Comparison of ENCODE assay signal across 33 cellular contexts in genomic region chr20:60092729-60093128, GRCh38.
"Had no signal": no experiment of that assay in that cellular context is flagged by ENCODE, and none has a peak within 500 bp of the region (broad histone marks: within the 10 kb centered on the region; RNA-seq: fewer than 3 reads in every experiment).

No MANE protein-coding gene starts in this region.

- H3K4me3 ChIP-seq: ascending aorta, cardiac muscle cell, colonic mucosa, MG63, SJCRH30, SK-N-MC had no signal

- DNase-seq: activated CD4-positive, alpha-beta T cell treated with anti-CD3 and anti-CD28 coated beads, Interleukin-2, amount 10 ng/mL, durations not matched to agents 24 days and 14 days; activated CD4-positive, alpha-beta T cell treated with anti-CD3 and anti-CD28 coated beads, Interleukin-2, amount 50 U/mL, for 4 hours; activated CD8-positive, alpha-beta T cell treated with anti-CD3 and anti-CD28 coated beads for 36 hours; activated effector memory CD4-positive, alpha-beta T cell treated with anti-CD3 and anti-CD28 coated beads, Interleukin-2, amount 50 U/mL, for 16 hours; activated naive CD4-positive, alpha-beta T cell; activated naive CD8-positive, alpha-beta T cell treated with anti-CD3 and anti-CD28 coated beads, Interleukin-2, amount 10 ng/mL, durations not matched to agents 7 days and 5 days; activated T-cell treated with anti-CD3 and anti-CD28 coated beads, Interleukin-2, amount 50 U/mL, for 1 hour; activated T-cell treated with anti-CD3 and anti-CD28 coated beads, Interleukin-2, amount 50 U/mL, for 72 hours; amygdala; colonic mucosa; Kasumi-1; KG1; MG63; NCI-H1048; NCI-H1436; NCI-H1694; NCI-H1930; NCI-H2081 treated with DMSO at 0.1 percent for 48 hours; NCI-H446; NCI-H510A treated with DMSO at 0.1 percent for 48 hours; NCI-H526 treated with DMSO at 0.1 percent for 48 hours; NCI-H774; SHP77; SJCRH30; T1000; WERI-Rb-1 had no signal

- H3K27ac Mint-ChIP-seq: activated CD4-positive, alpha-beta T cell treated with anti-CD3 and anti-CD28 coated beads, Interleukin-2, amount 10 ng/mL, durations not matched to agents 24 days and 14 days; activated CD8-positive, alpha-beta T cell treated with anti-CD3 and anti-CD28 coated beads for 36 hours; activated naive CD4-positive, alpha-beta T cell treated with anti-CD3 and anti-CD28 coated beads, Interleukin-2, amount 50 U/mL, for 24 hours; activated naive CD8-positive, alpha-beta T cell treated with anti-CD3 and anti-CD28 coated beads, Interleukin-2, amount 10 ng/mL, durations not matched to agents 7 days and 5 days; activated T-cell treated with anti-CD3 and anti-CD28 coated beads, Interleukin-2, amount 50 U/mL, for 72 hours; activated T-helper 17 cell treated with anti-CD3 and anti-CD28 coated beads, Interleukin-2, amount 50 U/mL, for 72 hours had no signal

- H3K9me3 Mint-ChIP-seq: activated CD4-positive, alpha-beta T cell treated with anti-CD3 and anti-CD28 coated beads, Interleukin-2, amount 10 ng/mL, durations not matched to agents 24 days and 14 days; activated naive CD4-positive, alpha-beta T cell treated with anti-CD3 and anti-CD28 coated beads, Interleukin-2, amount 50 U/mL, for 24 hours; activated T-helper 17 cell treated with anti-CD3 and anti-CD28 coated beads, Interleukin-2, amount 50 U/mL, for 72 hours; central memory CD8-positive, alpha-beta T cell had no signal

- H3K4me1 Mint-ChIP-seq: activated CD4-positive, alpha-beta T cell treated with anti-CD3 and anti-CD28 coated beads, Interleukin-2, amount 10 ng/mL, durations not matched to agents 24 days and 14 days; activated naive CD4-positive, alpha-beta T cell treated with anti-CD3 and anti-CD28 coated beads, Interleukin-2, amount 50 U/mL, for 24 hours; activated T-helper 17 cell treated with anti-CD3 and anti-CD28 coated beads, Interleukin-2, amount 50 U/mL, for 72 hours had no signal

- H3K9me3 ChIP-seq: ascending aorta, colonic mucosa, SJCRH30 had no signal

- H3K36me3 Mint-ChIP-seq: activated naive CD4-positive, alpha-beta T cell treated with anti-CD3 and anti-CD28 coated beads, Interleukin-2, amount 50 U/mL, for 24 hours had no signal

- H3K27ac ChIP-seq: ascending aorta, cardiac muscle cell, colonic mucosa, SJCRH30, SK-N-MC, WERI-Rb-1 had no signal

- H3K4me1 ChIP-seq: ascending aorta, colonic mucosa had no signal

- ATAC-seq: activated CD8-positive, alpha-beta T cell treated with anti-CD3 and anti-CD28 coated beads for 36 hours; activated T-cell treated with anti-CD3 and anti-CD28 coated beads, Interleukin-2, amount 50 U/mL, for 72 hours; activated T-helper 17 cell treated with anti-CD3 and anti-CD28 coated beads, Interleukin-2, amount 50 U/mL, for 72 hours; Panc1 had no signal

- H3K4me3 Mint-ChIP-seq: activated CD4-positive, alpha-beta T cell treated with anti-CD3 and anti-CD28 coated beads, Interleukin-2, amount 10 ng/mL, durations not matched to agents 24 days and 14 days; activated CD8-positive, alpha-beta T cell treated with anti-CD3 and anti-CD28 coated beads for 36 hours; activated naive CD4-positive, alpha-beta T cell treated with anti-CD3 and anti-CD28 coated beads, Interleukin-2, amount 50 U/mL, for 24 hours; activated naive CD8-positive, alpha-beta T cell treated with anti-CD3 and anti-CD28 coated beads, Interleukin-2, amount 10 ng/mL, durations not matched to agents 7 days and 5 days; activated T-cell treated with anti-CD3 and anti-CD28 coated beads, Interleukin-2, amount 50 U/mL, for 72 hours; activated T-helper 17 cell treated with anti-CD3 and anti-CD28 coated beads, Interleukin-2, amount 50 U/mL, for 72 hours; central memory CD8-positive, alpha-beta T cell had no signal
